Comparison of ENCODE assay signal across 8 cellular contexts in the genomic region with DNA sequence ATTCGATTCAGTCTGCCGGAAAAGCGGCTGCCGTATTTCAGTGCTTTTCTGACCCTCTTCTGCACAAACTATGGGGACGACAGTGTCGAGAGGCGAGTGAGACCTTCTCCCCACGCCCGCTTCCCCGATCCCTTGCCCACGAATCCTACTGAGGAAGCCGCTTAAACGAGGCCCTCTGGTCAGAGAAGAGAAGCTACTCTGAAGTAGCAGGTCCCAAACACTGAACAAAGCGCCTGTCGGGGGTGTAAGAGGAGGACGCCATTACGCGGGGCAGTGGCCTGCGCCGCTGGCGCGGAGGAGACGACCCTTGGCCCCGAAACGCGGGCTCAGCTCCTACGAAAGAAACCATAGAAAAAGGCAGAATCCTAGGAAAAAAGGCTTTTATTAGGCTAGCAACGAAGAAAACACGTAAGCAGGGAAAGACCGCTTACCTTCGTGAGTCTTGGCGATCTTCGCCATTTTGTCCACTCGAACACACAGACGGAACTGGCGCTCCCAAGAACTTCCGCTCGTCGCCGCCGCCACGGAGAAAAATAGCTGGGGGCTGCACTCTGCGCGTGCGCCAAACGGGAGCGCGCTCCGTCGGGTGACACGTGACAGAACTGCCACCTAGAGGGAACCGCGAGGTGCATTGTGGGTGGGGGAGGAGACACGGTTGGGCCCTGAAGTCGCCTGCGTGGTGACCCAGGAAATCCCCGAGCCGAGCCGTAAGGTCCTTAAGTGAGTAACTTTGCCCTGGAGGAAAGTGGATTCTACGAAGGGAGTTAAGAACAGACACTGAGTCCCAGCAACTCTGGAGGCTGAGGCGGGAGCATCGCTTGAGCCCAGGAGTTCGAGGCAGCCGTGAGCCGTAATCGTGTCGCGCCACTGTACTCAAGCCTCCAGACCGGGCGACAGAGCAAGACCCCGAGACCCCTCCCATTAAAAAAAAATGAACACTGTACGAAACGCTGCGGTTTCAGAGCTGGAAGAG. TPM values are rescaled to one million over a fixed set of nuclear protein-coding genes. Genes with fewer than 3 reads are reported as not detected.
DNase-seq lines count a peak whose midpoint lies in the region; ATAC-seq, FAIRE-seq and TF ChIP-seq lines count a peak whose summit lies in the region.

A gene with protein sequence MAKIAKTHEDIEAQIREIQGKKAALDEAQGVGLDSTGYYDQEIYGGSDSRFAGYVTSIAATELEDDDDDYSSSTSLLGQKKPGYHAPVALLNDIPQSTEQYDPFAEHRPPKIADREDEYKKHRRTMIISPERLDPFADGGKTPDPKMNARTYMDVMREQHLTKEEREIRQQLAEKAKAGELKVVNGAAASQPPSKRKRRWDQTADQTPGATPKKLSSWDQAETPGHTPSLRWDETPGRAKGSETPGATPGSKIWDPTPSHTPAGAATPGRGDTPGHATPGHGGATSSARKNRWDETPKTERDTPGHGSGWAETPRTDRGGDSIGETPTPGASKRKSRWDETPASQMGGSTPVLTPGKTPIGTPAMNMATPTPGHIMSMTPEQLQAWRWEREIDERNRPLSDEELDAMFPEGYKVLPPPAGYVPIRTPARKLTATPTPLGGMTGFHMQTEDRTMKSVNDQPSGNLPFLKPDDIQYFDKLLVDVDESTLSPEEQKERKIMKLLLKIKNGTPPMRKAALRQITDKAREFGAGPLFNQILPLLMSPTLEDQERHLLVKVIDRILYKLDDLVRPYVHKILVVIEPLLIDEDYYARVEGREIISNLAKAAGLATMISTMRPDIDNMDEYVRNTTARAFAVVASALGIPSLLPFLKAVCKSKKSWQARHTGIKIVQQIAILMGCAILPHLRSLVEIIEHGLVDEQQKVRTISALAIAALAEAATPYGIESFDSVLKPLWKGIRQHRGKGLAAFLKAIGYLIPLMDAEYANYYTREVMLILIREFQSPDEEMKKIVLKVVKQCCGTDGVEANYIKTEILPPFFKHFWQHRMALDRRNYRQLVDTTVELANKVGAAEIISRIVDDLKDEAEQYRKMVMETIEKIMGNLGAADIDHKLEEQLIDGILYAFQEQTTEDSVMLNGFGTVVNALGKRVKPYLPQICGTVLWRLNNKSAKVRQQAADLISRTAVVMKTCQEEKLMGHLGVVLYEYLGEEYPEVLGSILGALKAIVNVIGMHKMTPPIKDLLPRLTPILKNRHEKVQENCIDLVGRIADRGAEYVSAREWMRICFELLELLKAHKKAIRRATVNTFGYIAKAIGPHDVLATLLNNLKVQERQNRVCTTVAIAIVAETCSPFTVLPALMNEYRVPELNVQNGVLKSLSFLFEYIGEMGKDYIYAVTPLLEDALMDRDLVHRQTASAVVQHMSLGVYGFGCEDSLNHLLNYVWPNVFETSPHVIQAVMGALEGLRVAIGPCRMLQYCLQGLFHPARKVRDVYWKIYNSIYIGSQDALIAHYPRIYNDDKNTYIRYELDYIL (minus strand): TSS at position 488 of the 973 bp plus-strand sequence. CDS start 29 bp downstream, at position 459.

- H3K36me3 Mint-ChIP-seq in chondrocyte (ENCODE audit: low read depth) = no peaks in the 10 kb centered on the region

- peak within 1 kb of the TSS; percentile 99 to 100 for H3K9ac ChIP-seq in kidney (ENCODE audit: low read length in 2 of 2)

- peak; percentile 94 for ATAC-seq in HG03439 (IDR thresholded peaks at IDR 0.05; ENCODE audit: unreplicated experiment)

- peak within 1 kb of the TSS; percentile 96 for H3K4me3 ChIP-seq in kidney (ENCODE audit: low read length in 2 of 2)

- H3K27ac Mint-ChIP-seq in chondrocyte (ENCODE audit: unreplicated experiment) = peak within 1 kb of the TSS; percentile 99

- TF ChIP-seq POLR2A in GM19193 (IDR thresholded peaks at IDR 0.05; ENCODE audit: extremely low read depth, insufficient read depth, insufficient read length) = peak; percentile 92

- peak within 1 kb of the TSS; percentile 97 to 99 for H3K27ac ChIP-seq in kidney (ENCODE audit: low read depth in 2 of 2, low read length in 2 of 2)

- H3K27me3 Mint-ChIP-seq in chondrocyte (ENCODE audit: low read depth) = no peaks in the 10 kb centered on the region

- peak; percentile 79 for FAIRE-seq in kidney (lab: Jason Lieb, UNC)

- H3K9me3 Mint-ChIP-seq in chondrocyte (ENCODE audit: low read depth) = no peaks in the 10 kb centered on the region

- TF ChIP-seq CTCF in chondrocyte (IDR thresholded peaks at IDR 0.05) = no peak
- TF ChIP-seq CTCF in kidney (IDR thresholded peaks at IDR 0.05; ENCODE audit: borderline replicate concordance, extremely low read depth, insufficient read depth) = no peak

- H3K4me3 Mint-ChIP-seq in chondrocyte (ENCODE audit: unreplicated experiment) = peak within 1 kb of the TSS; percentile 92

- H3K9me3 ChIP-seq in kidney (ENCODE audit: control insufficient read depth in 1 of 2, low read length in 2 of 2) = no peaks in the 10 kb centered on the region

- intact Hi-C loops in kidney (cut with DNase I) = no loop called here

- peaks cover 14 to 27% of the 10 kb centered on the region in 2 donors for H3K4me1 ChIP-seq in kidney (ENCODE audit: control insufficient read depth in 1 of 2, insufficient read depth in 1 of 2, low read depth in 1 of 2, low read length in 2 of 2)

- peaks cover 48% of the 10 kb centered on the region for H3K4me1 Mint-ChIP-seq in chondrocyte (ENCODE audit: low read depth)

- H3K36me3 ChIP-seq in kidney (ENCODE audit: control insufficient read depth in 1 of 2, insufficient read depth in 2 of 2, low read length in 2 of 2) = no peaks in the 10 kb centered on the region

- peak; percentile 92 to 97 for DNase-seq in AML-193 (lab: John Stamatoyannopoulos, UW)
- DNase-seq in NCI-H510A treated with DMSO at 0.1 percent for 48 hours (lab: John Stamatoyannopoulos, UW) = peak; percentile 95
- peak; percentile 98 for DNase-seq in activated CD4-positive, alpha-beta T cell treated with anti-CD3 and anti-CD28 coated beads for 24 hours (ENCODE audit: low read depth in 2 of 2)
- peak; percentile 98 for DNase-seq in chondrocyte (ENCODE audit: low spot score)
- peak; percentile 99 for DNase-seq in kidney
- peak; percentile 99 for DNase-seq in stimulated activated CD4-positive, alpha-beta T cell treated with anti-CD3 and anti-CD28 coated beads, Interleukin-15, amount 100 ng/mL, for 24 hours

RNA-seq across cellular contexts. Expression of the gene that starts here (rescaled TPM):
- total RNA-seq in chondrocyte = 211 to 249 TPM (median 216 TPM) in 3 replicates
- total RNA-seq in kidney = 244 TPM
- 185 TPM for polyA plus RNA-seq in kidney (ENCODE audit: insufficient read depth, low read depth, low replicate concordance)

Comparison
In these comparisons a context has a peak if more than half of its experiments do, and no peak if none do; other contexts are left out.
1. Peak in every context shown above with its lines: DNase-seq, ATAC-seq, H3K4me3 ChIP-seq and H3K27ac ChIP-seq.